Comparison of ENCODE assay signal across 1 cellular context in genomic region chr6:95815389-95816056, GRCh38.
A peak's percentile ranks its signal among the peaks of the same experiment; 100 is the strongest.
TF ChIP-seq lines count a peak whose summit lies in the region.

No MANE protein-coding gene starts in this region.

TF ChIP-seq in HepG2, 621 proteins besides CTCF, POLR2A, EP300 and RAD21 (continued from another document and continues in another):
- TF ChIP-seq ZNF609 (CRISPR knock-in tag; IDR thresholded peaks at IDR 0.05; ENCODE audit: borderline replicate concordance) = peak; percentile 96
- TF ChIP-seq ZNF362 (CRISPR knock-in tag; IDR thresholded peaks at IDR 0.05; ENCODE audit: borderline replicate concordance) = peak; percentile 90
- peak; percentile 85 for TF ChIP-seq CEBPG (CRISPR knock-in tag; IDR thresholded peaks at IDR 0.05)
- peak; percentile 58; the same call in 1 of the 2 replicates for TF ChIP-seq ZNF713 (CRISPR knock-in tag; IDR thresholded peaks at IDR 0.05)
- TF ChIP-seq ZBTB43 (CRISPR knock-in tag; conservative IDR thresholded peaks at IDR 0.05) = peak; percentile 99
- TF ChIP-seq HIC2 (CRISPR knock-in tag; IDR thresholded peaks at IDR 0.05; ENCODE audit: low read depth) = peak; percentile 64; the same call in 1 of the 2 replicates
- TF ChIP-seq GPBP1L1 (CRISPR knock-in tag; IDR thresholded peaks at IDR 0.05) = no peak
- peak; percentile 99 for TF ChIP-seq FOXA3 (CRISPR knock-in tag; IDR thresholded peaks at IDR 0.05)
- peak; percentile 79; the same call in 1 of the 2 replicates for TF ChIP-seq KAT7 (CRISPR knock-in tag; IDR thresholded peaks at IDR 0.05; ENCODE audit: borderline replicate concordance)
- TF ChIP-seq CBFB (CRISPR knock-in tag; IDR thresholded peaks at IDR 0.05) = peak; percentile 82; the same call in 1 of the 2 replicates
- no peak for TF ChIP-seq ZMAT5 (CRISPR knock-in tag; IDR thresholded peaks at IDR 0.05; ENCODE audit: borderline replicate concordance, low read depth)
- 0 out of 2 replicates have a peak, but pooled peaks have one; percentile 26 for TF ChIP-seq POLR2AphosphoS5 (IDR thresholded peaks at IDR 0.05; ENCODE audit: low read depth, low read length)
- peak; percentile 47; the same call in 1 of the 2 replicates for TF ChIP-seq ZNF431 (CRISPR knock-in tag; IDR thresholded peaks at IDR 0.05; ENCODE audit: borderline replicate concordance, low read depth)
- peak; percentile 98 for TF ChIP-seq ZNF580 (CRISPR knock-in tag; IDR thresholded peaks at IDR 0.05; ENCODE audit: borderline replicate concordance, low read depth)
- TF ChIP-seq ZNF280D (CRISPR knock-in tag; IDR thresholded peaks at IDR 0.05) = peak; percentile 85; the same call in 1 of the 2 replicates
- peak; percentile 84 for TF ChIP-seq ZBTB33 (CRISPR knock-in tag; IDR thresholded peaks at IDR 0.05)
- peak; percentile 90 for TF ChIP-seq ZNF503 (CRISPR knock-in tag; IDR thresholded peaks at IDR 0.05)
- peak; percentile 47; the same call in 1 of the 2 replicates for TF ChIP-seq THAP7 (CRISPR knock-in tag; IDR thresholded peaks at IDR 0.05)
- TF ChIP-seq SNAPC2 (CRISPR knock-in tag; IDR thresholded peaks at IDR 0.05) = peak; percentile 95
- 0 out of 2 replicates have a peak, but pooled peaks have one; percentile 73 for TF ChIP-seq STAT5B (CRISPR knock-in tag; IDR thresholded peaks at IDR 0.05)
- peak; percentile 84; the same call in 1 of the 2 replicates for TF ChIP-seq HBP1 (CRISPR knock-in tag; IDR thresholded peaks at IDR 0.05; ENCODE audit: low read depth)
- TF ChIP-seq ZNF296 (CRISPR knock-in tag; conservative IDR thresholded peaks at IDR 0.05) = no peak
- no peak for TF ChIP-seq NR1H2 (CRISPR knock-in tag; IDR thresholded peaks at IDR 0.05; ENCODE audit: borderline replicate concordance, low read depth)
